9 cellular contexts compared by ENCODE assay signal in the genomic region with DNA sequence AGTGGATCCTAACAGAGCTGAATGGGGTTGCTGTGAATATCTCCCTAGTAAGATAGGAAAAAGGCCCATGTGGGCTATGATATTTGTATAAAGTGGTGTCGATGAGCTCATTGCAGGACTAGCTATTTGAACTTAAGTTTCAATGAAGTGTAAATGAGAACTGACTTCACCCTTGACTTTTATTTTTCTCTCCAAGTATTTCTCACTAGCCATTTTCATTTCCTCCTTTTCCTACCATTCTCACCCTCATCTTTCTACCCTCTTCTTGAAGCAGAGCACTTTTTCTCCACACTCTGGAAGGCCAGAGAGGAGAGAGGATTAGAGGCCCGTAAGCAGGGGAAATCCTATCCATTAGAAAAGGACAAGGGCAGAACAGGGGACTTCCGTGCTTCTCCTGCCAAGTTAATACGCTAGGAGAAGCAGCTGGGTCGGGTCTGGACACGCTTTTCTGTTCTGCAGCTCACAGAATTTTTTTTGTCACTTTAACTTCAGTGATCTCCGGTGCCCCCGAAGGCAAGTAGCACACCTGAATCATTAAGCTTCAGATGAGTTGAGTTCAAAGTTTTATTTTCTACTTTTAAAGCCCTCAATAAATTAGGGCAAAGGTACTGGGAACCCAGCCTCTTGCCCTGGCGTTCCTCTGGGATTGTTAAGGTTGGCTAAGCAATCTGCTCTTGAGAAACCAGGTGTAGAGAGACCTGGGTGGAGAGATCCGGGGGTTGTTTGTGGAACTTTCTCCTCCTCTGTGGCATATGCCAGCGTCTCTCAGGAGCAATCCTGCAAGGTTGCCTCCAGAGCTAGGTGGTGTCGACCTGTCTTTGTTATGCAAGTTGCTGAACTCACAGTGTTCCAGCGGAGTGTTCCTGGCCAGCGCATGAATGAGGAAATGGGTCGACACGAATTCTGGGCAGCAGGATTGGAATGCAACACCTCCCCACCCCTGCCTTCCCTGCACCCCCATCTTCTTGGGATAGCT. TPM values are rescaled to one million over a fixed set of nuclear protein-coding genes. Genes with fewer than 3 reads are reported as not detected.
DNase-seq lines count a peak whose midpoint lies in the region; ATAC-seq, FAIRE-seq and TF ChIP-seq lines count a peak whose summit lies in the region.
"Had no signal": no experiment of that assay in that cellular context is flagged by ENCODE, and none has a peak within 500 bp of the region (broad histone marks: within the 10 kb centered on the region; RNA-seq: fewer than 3 reads in every experiment).

No MANE protein-coding gene starts in this region.

- TF ChIP-seq POLR2A in K562 (conservative IDR thresholded peaks at IDR 0.05) (no peak), upper lobe of left lung (IDR thresholded peaks at IDR 0.05) (no peak)

- H3K36me3 Mint-ChIP-seq in CD4-positive, alpha-beta T cell (ENCODE audit: low read depth) = no peaks in the 10 kb centered on the region

- H3K4me3 Mint-ChIP-seq in CD4-positive, alpha-beta T cell = peak overlapping the region; percentile 79

- CTCF ChIA-PET in CD4-positive, alpha-beta T cell (lab: Charles Lee) = interaction anchor here (0.8 to 1.4 kb wide), 3 partner anchors 57 to 1405 kb away, joined by 4 to 5 read pairs (median 4); no protein-coding TSS in a partner anchor
- CTCF ChIA-PET in K562 (lab: Yijun Ruan, JAX; ENCODE audit: low intra/inter-chr PET ratio) = no interaction called here

- H3K27me3 ChIP-seq in CD4-positive, alpha-beta T cell (ENCODE audit: control insufficient read depth, insufficient read depth, low read length) = no peaks in the 10 kb centered on the region
- no peaks in the 10 kb centered on the region for H3K27me3 ChIP-seq in K562 (ENCODE audit: control insufficient read depth in 2 of 2, insufficient read depth in 2 of 2, low read length in 2 of 2)
- no peaks in the 10 kb centered on the region for H3K27me3 ChIP-seq in liver (ENCODE audit: control insufficient read depth in 4 of 4, insufficient read depth in 4 of 4, low read length in 3 of 4)
- H3K27me3 ChIP-seq in upper lobe of left lung = no peaks in the 10 kb centered on the region
- H3K27me3 ChIP-seq: cardiac muscle cell had no signal

- H3K4me3 ChIP-seq in K562 (no peak overlapping the region), liver (ENCODE audit: low read depth in 1 of 3, low read length in 3 of 3) (no peak overlapping the region), upper lobe of left lung (no peak overlapping the region)
- H3K4me3 ChIP-seq: cardiac muscle cell had no signal

- peak overlapping the region; percentile 86; the same call in 1 of the 2 replicates for H3K4me2 ChIP-seq in K562 (ENCODE audit: insufficient read depth, low read length)

- DNase-seq in CD4-positive, alpha-beta T cell = no peak
- no peak for DNase-seq in K562 (ENCODE audit: extremely low read depth in 1 of 4, low spot score in 3 of 4)
- DNase-seq in upper lobe of left lung = peak in 1 of 2 donors; percentile 70
- no peak for DNase-seq in activated gamma-delta T cell (lab: John Stamatoyannopoulos, UW)
- DNase-seq in A172 (ENCODE audit: low spot score) = no peak

- H3K4me1 ChIP-seq in K562 (replicated peaks in 1 of 2; ENCODE audit: control insufficient read depth in 2 of 2, insufficient read depth in 2 of 2, low read length in 2 of 2) (peaks cover 32 to 33% of the 10 kb centered on the region in 2 experiments), liver (ENCODE audit: control insufficient read depth in 4 of 4, insufficient read depth in 4 of 4, low read length in 3 of 4) (peaks cover 0 to 23% (median 16%) of the 10 kb centered on the region in 4 donors), upper lobe of left lung (peaks cover 20 to 24% (median 21%) of the 10 kb centered on the region in 4 donors)

- TF ChIP-seq RAD21 in K562 (CRISPR knock-in tag; conservative IDR thresholded peaks at IDR 0.05 in 1 of 2, IDR thresholded peaks at IDR 0.05 in 1 of 2) (no peak), liver (IDR thresholded peaks at IDR 0.05) (peak; percentile 21 to 48)

- H3K27me3 Mint-ChIP-seq in CD4-positive, alpha-beta T cell = no peaks in the 10 kb centered on the region

- H3K9ac ChIP-seq in K562 (ENCODE audit: insufficient read depth in 1 of 2, low read depth in 2 of 2, low read length in 2 of 2) (peak overlapping the region; percentile 3 to 77; a peak in 3 of 4 replicates), liver (ENCODE audit: low read depth in 1 of 2, low read length in 2 of 2) (peak overlapping the region; percentile 22 to 88)

- H3K9me3 ChIP-seq in CD4-positive, alpha-beta T cell (ENCODE audit: control insufficient read depth, low read length) = no peaks in the 10 kb centered on the region
- H3K9me3 ChIP-seq in K562 (replicated peaks; ENCODE audit: control insufficient read depth, insufficient read depth, low read depth, low read length) = no peaks in the 10 kb centered on the region
- no peaks in the 10 kb centered on the region for H3K9me3 ChIP-seq in liver (ENCODE audit: control insufficient read depth in 4 of 4, low read length in 3 of 4)
- H3K9me3 ChIP-seq in upper lobe of left lung = no peaks in the 10 kb centered on the region

- no peaks in the 10 kb centered on the region for H3K79me2 ChIP-seq in K562 (ENCODE audit: control insufficient read depth, insufficient read depth, low read length)

- peaks cover 26% of the 10 kb centered on the region for H3K4me1 Mint-ChIP-seq in CD4-positive, alpha-beta T cell (ENCODE audit: low read depth)

- peak overlapping the region; percentile 51 for H3K27ac ChIP-seq in CD4-positive, alpha-beta T cell (ENCODE audit: low read depth, low read length)
- H3K27ac ChIP-seq in K562 (ENCODE audit: extremely low read depth, low read depth, low read length) (peak overlapping the region; percentile 90; the same call in 2 of the 3 replicates), liver (ENCODE audit: low read depth in 1 of 2, low read length in 2 of 2) (peak overlapping the region; percentile 92 to 93), upper lobe of left lung (peak overlapping the region; percentile 84 to 89 (median 86))
- H3K27ac ChIP-seq: cardiac muscle cell had no signal

- H3K36me3 ChIP-seq in K562 (ENCODE audit: control insufficient read depth, insufficient read depth, low read length) = no peaks in the 10 kb centered on the region
- H3K36me3 ChIP-seq in liver (ENCODE audit: control insufficient read depth in 4 of 4, insufficient read depth in 3 of 4, low read depth in 1 of 4, low read length in 3 of 4) = no peaks in the 10 kb centered on the region
- H3K36me3 ChIP-seq in upper lobe of left lung = no peaks in the 10 kb centered on the region
- H3K36me3 ChIP-seq: cardiac muscle cell had no signal

- WGBS in K562 (ENCODE audit: insufficient coverage, low coverage, missing lambda C conversion rate) = 82% methylated on average over 16 of the region's 16 CpGs
- 20% methylated on average over 16 of the region's 16 CpGs for WGBS in liver
- WGBS in upper lobe of left lung, 2 donors = 38 to 50% methylated on average over 16 of the region's 16 CpGs

- no peak for FAIRE-seq in K562 (lab: Jason Lieb, UNC)

- peak overlapping the region; percentile 99 for H2AFZ ChIP-seq in K562 (ENCODE audit: low read depth, low read length)

- TF ChIP-seq EP300 in K562 (IDR thresholded peaks at IDR 0.05; ENCODE audit: low read length) (no peak), upper lobe of left lung (IDR thresholded peaks at IDR 0.05) (no peak)

- ATAC-seq in CD4-positive, alpha-beta T cell (ENCODE audit: poor library complexity) = no peak
- ATAC-seq in GM19452 (IDR thresholded peaks at IDR 0.05; ENCODE audit: unreplicated experiment) (peak; percentile 55), HG03520 (IDR thresholded peaks at IDR 0.05; ENCODE audit: unreplicated experiment) (peak; percentile 38), K562 (no peak; the same call in 2 of the 3 replicates), upper lobe of left lung (ENCODE audit: low FRiP score in 2 of 2) (peak; percentile 20 to 67)

- no peak for TF ChIP-seq CTCF in CD4-positive, alpha-beta T cell (IDR thresholded peaks at IDR 0.05)
- TF ChIP-seq CTCF in K562 (IDR thresholded peaks at IDR 0.05 in 2 of 3, conservative IDR thresholded peaks at IDR 0.05 in 1 of 3; ENCODE audit: insufficient read depth in 2 of 3, low read depth in 1 of 3, low read length in 3 of 3) (no peak), liver (IDR thresholded peaks at IDR 0.05; ENCODE audit: low read depth, low read length, missing input control) (no peak), upper lobe of left lung (IDR thresholded peaks at IDR 0.05) (no peak)

- H4K20me1 ChIP-seq in K562 (replicated peaks; ENCODE audit: control insufficient read depth, insufficient read depth, low read length) = no peaks in the 10 kb centered on the region

- H3K9me3 Mint-ChIP-seq in CD4-positive, alpha-beta T cell = no peaks in the 10 kb centered on the region

- in situ Hi-C loops in K562 (cut with MboI) = no loop called here

- no TSS peak for BruUV-seq in K562 (replicated peaks; lab: Mats Ljungman, UMichigan)

- no peaks in the 10 kb centered on the region for H3K9me1 ChIP-seq in K562 (ENCODE audit: control insufficient read depth, insufficient read depth, low read length)

- H3K27ac Mint-ChIP-seq in CD4-positive, alpha-beta T cell = peak overlapping the region; percentile 97

- intact Hi-C loops in CD4-positive, alpha-beta T cell (cut with DNase I, micrococcal nuclease) = loop anchor here in 1 of 2 experiments (1.0 to 2.0 kb wide), 2 partner anchors 34 to 55 kb away; no protein-coding TSS in a partner anchor
- intact Hi-C loops in K562 (cut with micrococcal nuclease) = loop anchor here (2.0 kb wide), 1 partner anchor 56 kb away; a partner anchor contains a TSS

- POLR2A ChIA-PET in CD4-positive, alpha-beta T cell (lab: Charles Lee) = interaction anchor here (0.7 to 3.4 kb wide), 8 partner anchors 27 to 325 kb away, joined by 3 to 54 read pairs (median 4); a partner anchor contains a TSS
- POLR2A ChIA-PET in K562 (lab: Yijun Ruan, JAX) = interaction anchor here (0.6 to 1.4 kb wide), 6 partner anchors 8 to 350 kb away, joined by 3 to 4 read pairs (median 3); no protein-coding TSS in a partner anchor

RNA-seq across cellular contexts. Expression of a gene that starts 56.2 kb away (rescaled TPM):
- total RNA-seq in CD4-positive, alpha-beta T cell = 100 to 1,000 TPM; 120 to 125 TPM
- total RNA-seq in K562 (2011; cell fraction: chromatin; rRNA removed; ENCODE audit: low replicate concordance) = 166 and 348 TPM in 2 replicates
- 89.6 and 106 TPM in 2 replicates for total RNA-seq in K562 (2011; cell fraction: nucleolus; rRNA removed)
- 226 and 418 TPM in 2 replicates for total RNA-seq in K562 (2011; cell fraction: nucleoplasm; rRNA removed)
- total RNA-seq in K562 (2014; rRNA removed) (19.3 and 21.3 TPM in 2 replicates), K562 (2014; rRNA removed; fragmentation: Illumina TruSeq; extraction: Trizol) (32.9 and 37.6 TPM in 2 replicates), K562 (2015; rRNA removed; fragmentation: Illumina TruSeq; extraction: Trizol) (33.7 and 34.3 TPM in 2 replicates), K562 (2021) (48.6 and 50.5 TPM in 2 replicates), liver (10 to 100 TPM; 34.9 to 49.0 TPM), upper lobe of left lung (100 to 1,000 TPM in 3 of 6 donors, 10 to 100 TPM in 3; 66.4 to 168 (median 109) TPM)
- polyA plus RNA-seq in K562 (2011; rRNA removed) (20.5 and 20.7 TPM in 2 replicates), K562 (2014; fragmentation: Illumina TruSeq; extraction: Trizol) (26.2 and 30.1 TPM in 2 replicates), K562 (2014; fragmentation: Nextera tagmentation; extraction: Ambion mirVana) (10 to 100 TPM; 12.5 to 25.8 TPM), K562 (2014; rRNA removed) (21.8 and 22.3 TPM in 2 replicates), liver (10 to 100 TPM in 1 of 2 donors, 1 to 10 TPM in 1; 7.0 to 13.5 TPM)
- polyA plus RNA-seq in K562 (2011; cell fraction: cytosol; rRNA removed) = 16.9 and 20.5 TPM in 2 replicates
- 46.8 and 68.6 TPM in 2 replicates for polyA plus RNA-seq in K562 (2011; cell fraction: nucleus; rRNA removed)
- polyA plus RNA-seq in K562 (2012) = 25.9 and 27.1 TPM in 2 replicates
- polyA minus RNA-seq in K562 (2011; rRNA and poly(A)+ RNA removed) = 81.8 and 86.3 TPM in 2 replicates
- 64.9 and 82.5 TPM in 2 replicates for polyA minus RNA-seq in K562 (2011; cell fraction: cytosol; rRNA and poly(A)+ RNA removed)
- polyA minus RNA-seq in K562 (2011; cell fraction: nucleus; rRNA and poly(A)+ RNA removed) = 157 and 175 TPM in 2 replicates
- 13.8 and 14.4 TPM in 2 replicates for total RNA-seq in A172 (2014; rRNA removed; shearing (Covaris generic))

Comparison
In these comparisons a context has a peak if more than half of its experiments do, and no peak if none do; other contexts are left out.
1. ATAC-seq: peak in GM19452 (single experiment), HG03520 (single experiment) and upper lobe of left lung (2 of 2); none in CD4-positive, alpha-beta T cell (single experiment) and K562 (single experiment).
2. Peak in every context shown above with its lines, with median percentiles within 50 percentile points of each other: H3K27ac ChIP-seq.